ENCODE assay signal across 15 cellular contexts in the genomic region with DNA sequence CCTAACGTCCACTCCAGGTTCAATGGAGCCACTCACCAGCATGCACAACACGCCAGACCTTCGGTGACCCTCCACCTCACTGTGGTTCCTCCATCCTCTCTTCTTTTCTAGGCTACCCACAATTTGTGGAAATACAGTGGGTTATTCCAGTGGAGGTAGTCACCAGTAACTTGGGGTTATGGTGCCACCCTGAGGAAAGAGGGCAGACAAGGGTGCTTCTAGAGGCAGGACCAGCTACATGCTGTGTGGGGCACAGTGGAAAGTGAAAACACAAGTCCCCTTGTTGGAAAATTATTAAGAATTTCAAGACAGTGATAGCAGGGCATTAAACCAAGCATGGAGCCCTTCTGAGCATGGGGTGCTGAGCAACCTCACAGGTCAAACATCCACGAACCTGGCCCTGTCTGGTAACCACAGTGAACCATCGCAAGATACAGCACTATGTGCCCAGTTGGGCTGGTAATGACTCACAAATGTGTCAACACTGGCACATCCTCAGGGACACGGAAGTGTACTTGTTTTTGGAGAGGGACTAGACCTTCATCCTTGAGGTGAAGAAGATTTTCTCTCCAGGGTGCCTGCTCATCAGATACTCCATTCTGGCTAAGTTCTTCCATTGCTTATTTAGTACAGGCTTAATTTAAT.
DNase-seq lines count a peak whose midpoint lies in the region; ATAC-seq and TF ChIP-seq lines count a peak whose summit lies in the region.
"Had no signal": no experiment of that assay in that cellular context is flagged by ENCODE, and none has a peak within 500 bp of the region (broad histone marks: within the 10 kb centered on the region; RNA-seq: fewer than 3 reads in every experiment).

No MANE protein-coding gene starts in this region.

- H3K27ac ChIP-seq in brain microvascular endothelial cell (no peak overlapping the region), osteoblast (ENCODE audit: low read depth, low read length) (no peak overlapping the region), Peyer's patch (no peak overlapping the region)
- no peak overlapping the region for H3K27ac ChIP-seq in CD8-positive, alpha-beta T cell (ENCODE audit: low read depth, low read length)
- H3K27ac ChIP-seq: sigmoid colon had no signal

- no peaks in the 10 kb centered on the region for H3K36me3 ChIP-seq in brain microvascular endothelial cell (replicated peaks)
- no peaks in the 10 kb centered on the region for H3K36me3 ChIP-seq in osteoblast (ENCODE audit: insufficient read depth, low read length)
- H3K36me3 ChIP-seq in CD8-positive, alpha-beta T cell (ENCODE audit: insufficient read depth, low read length): no peaks in the 10 kb centered on the region
- no peaks in the 10 kb centered on the region for H3K36me3 ChIP-seq in Peyer's patch

- H3K79me2 ChIP-seq in osteoblast (ENCODE audit: insufficient read depth, low read length): no peaks in the 10 kb centered on the region

- TF ChIP-seq POLR2A in Peyer's patch (IDR thresholded peaks at IDR 0.05): no peak

- H3K27ac Mint-ChIP-seq in CD8-positive, alpha-beta T cell: no peak overlapping the region
- H3K27ac Mint-ChIP-seq: activated CD4-positive, alpha-beta memory T cell treated with anti-CD3 and anti-CD28 coated beads for 36 hours; activated T-helper 2 cell treated with anti-CD3 and anti-CD28 coated beads, Interferon-gamma antibody, Interleukin-2, Interleukin-4, amounts not matched to agents 10 μg/mL and 5 μg/mL and 100 μg/mL, durations not matched to agents 14 hours and 24 hours and 36 hours; CD4-positive, CD25-positive, alpha-beta regulatory T cell had no signal

- CTCF ChIA-PET in GM10248 (lab: Yijun Ruan, JAX): interaction anchor here (1.1 kb wide), 1 partner anchor 9 kb away, joined by 3 read pairs; no protein-coding TSS in a partner anchor
- CTCF ChIA-PET in CD8-positive, alpha-beta T cell (lab: Charles Lee): interaction anchor here (1.3 kb wide), 1 partner anchor 931 kb away, joined by 4 read pairs; no protein-coding TSS in a partner anchor

- H4K20me1 ChIP-seq in osteoblast (ENCODE audit: insufficient read depth, low read length): no peaks in the 10 kb centered on the region

- no peak overlapping the region for H2AFZ ChIP-seq in osteoblast (ENCODE audit: low read length)

- in situ Hi-C loops in brain microvascular endothelial cell (cut with HindIII; ENCODE audit: low pct_ligation_motif_present, low sequenced_read_pairs): no loop called here

- peaks cover 7% of the 10 kb centered on the region for H3K4me1 ChIP-seq in osteoblast (ENCODE audit: insufficient read depth, low read length)
- H3K4me1 ChIP-seq in CD8-positive, alpha-beta T cell (ENCODE audit: insufficient read depth, low read length): peaks cover 4% of the 10 kb centered on the region
- no peaks in the 10 kb centered on the region for H3K4me1 ChIP-seq in Peyer's patch
- H3K4me1 ChIP-seq: sigmoid colon had no signal

- no peaks in the 10 kb centered on the region for H3K36me3 Mint-ChIP-seq in CD8-positive, alpha-beta T cell
- H3K36me3 Mint-ChIP-seq: activated CD4-positive, alpha-beta memory T cell treated with anti-CD3 and anti-CD28 coated beads for 36 hours; CD4-positive, CD25-positive, alpha-beta regulatory T cell had no signal

- intact Hi-C loops in CD8-positive, alpha-beta T cell (cut with DNase I, micrococcal nuclease): loop anchor here (5.0 to 10.0 kb wide), 2 partner anchors 147 to 1655 kb away; no protein-coding TSS in a partner anchor

- H3K4me1 Mint-ChIP-seq in CD8-positive, alpha-beta T cell (ENCODE audit: low read depth): no peaks in the 10 kb centered on the region
- H3K4me1 Mint-ChIP-seq: CD4-positive, CD25-positive, alpha-beta regulatory T cell had no signal

- no peaks in the 10 kb centered on the region for H3K9me3 ChIP-seq in osteoblast (ENCODE audit: low read depth, low read length)
- no peaks in the 10 kb centered on the region for H3K9me3 ChIP-seq in CD8-positive, alpha-beta T cell (ENCODE audit: low read length)
- H3K9me3 ChIP-seq in Peyer's patch: no peaks in the 10 kb centered on the region
- H3K9me3 ChIP-seq: sigmoid colon had no signal

- no peak overlapping the region for H3K4me2 ChIP-seq in osteoblast (ENCODE audit: insufficient read depth, low read length)

- TF ChIP-seq CTCF in GM10248 (IDR thresholded peaks at IDR 0.05; ENCODE audit: control extremely low read depth, extremely low read depth, low read depth, missing control alignments): peak; percentile 18
- TF ChIP-seq CTCF in brain microvascular endothelial cell (IDR thresholded peaks at IDR 0.05; ENCODE audit: low read depth, low read length, missing control alignments): no peak
- TF ChIP-seq CTCF in osteoblast (IDR thresholded peaks at IDR 0.05; ENCODE audit: extremely low read depth, low read depth, low read length): no peak
- no peak for TF ChIP-seq CTCF in CD8-positive, alpha-beta T cell (IDR thresholded peaks at IDR 0.05)
- TF ChIP-seq CTCF in Peyer's patch (IDR thresholded peaks at IDR 0.05): no peak

- H3K4me3 Mint-ChIP-seq in CD8-positive, alpha-beta T cell: no peak overlapping the region
- H3K4me3 Mint-ChIP-seq: activated CD4-positive, alpha-beta memory T cell treated with anti-CD3 and anti-CD28 coated beads for 36 hours; CD4-positive, CD25-positive, alpha-beta regulatory T cell had no signal

- no peak overlapping the region for H3K4me3 ChIP-seq in brain microvascular endothelial cell (ENCODE audit: low read depth, low read length)
- H3K4me3 ChIP-seq in osteoblast (ENCODE audit: insufficient read depth, low read length): no peak overlapping the region
- H3K4me3 ChIP-seq in CD8-positive, alpha-beta T cell (ENCODE audit: low read depth, low read length): no peak overlapping the region
- no peak overlapping the region for H3K4me3 ChIP-seq in Peyer's patch
- H3K4me3 ChIP-seq: sigmoid colon had no signal

- no peaks in the 10 kb centered on the region for H3K27me3 ChIP-seq in brain microvascular endothelial cell (replicated peaks)
- H3K27me3 ChIP-seq in osteoblast (ENCODE audit: insufficient read depth, low read length): no peaks in the 10 kb centered on the region
- H3K27me3 ChIP-seq in CD8-positive, alpha-beta T cell (ENCODE audit: insufficient read depth, low read length): no peaks in the 10 kb centered on the region
- no peaks in the 10 kb centered on the region for H3K27me3 ChIP-seq in Peyer's patch
- H3K27me3 ChIP-seq: sigmoid colon had no signal

- ATAC-seq in CD8-positive, alpha-beta T cell: no peak
- ATAC-seq in activated CD4-positive, CD25-positive, alpha-beta regulatory T cell treated with anti-CD3 and anti-CD28 coated beads, Interleukin-2, amount 50 U/mL, for 24 hours: no peak
- ATAC-seq: left cardiac atrium had no signal

- POLR2A ChIA-PET in GM10248 (lab: Yijun Ruan, JAX): no interaction called here
- POLR2A ChIA-PET in CD8-positive, alpha-beta T cell (lab: Charles Lee): no interaction called here

- DNase-seq in GM10248 (ENCODE audit: extremely low spot score): no peak
- DNase-seq in LHCN-M2 (ENCODE audit: low read depth): peak; percentile 84
- peak; percentile 12 for DNase-seq in brain microvascular endothelial cell
- DNase-seq in osteoblast (ENCODE audit: insufficient read length, low spot score, missing footprints): peak; percentile 75
- no peak for DNase-seq in CD8-positive, alpha-beta T cell
- DNase-seq in Peyer's patch: no peak
- DNase-seq: activated CD4-positive, alpha-beta memory T cell treated with anti-CD3 and anti-CD28 coated beads for 36 hours; effector CD8-positive, alpha-beta T cell; Kasumi-1; left cardiac atrium; sigmoid colon; T-helper 9 cell had no signal

- no peaks in the 10 kb centered on the region for H3K9me3 Mint-ChIP-seq in CD8-positive, alpha-beta T cell
- H3K9me3 Mint-ChIP-seq: activated CD4-positive, alpha-beta memory T cell treated with anti-CD3 and anti-CD28 coated beads for 36 hours; activated T-helper 2 cell treated with anti-CD3 and anti-CD28 coated beads, Interferon-gamma antibody, Interleukin-2, Interleukin-4, amounts not matched to agents 10 μg/mL and 5 μg/mL and 100 μg/mL, durations not matched to agents 14 hours and 24 hours and 36 hours; CD4-positive, CD25-positive, alpha-beta regulatory T cell had no signal

- H3K27me3 Mint-ChIP-seq in CD8-positive, alpha-beta T cell (ENCODE audit: low read depth): peaks cover 9% of the 10 kb centered on the region

Comparison
In these comparisons a context has a peak if more than half of its experiments do, and no peak if none do; other contexts are left out.
1. DNase-seq: peak in LHCN-M2 (single experiment), brain microvascular endothelial cell (single experiment) and osteoblast (single experiment); none in GM10248 (single experiment), CD8-positive, alpha-beta T cell (0 of 7) and Peyer's patch (0 of 3).